In genomic region chr1:53069265-53069662, GRCh38 we compare ENCODE assay signal across 23 cellular contexts. TPM values are rescaled to one million over a fixed set of nuclear protein-coding genes. Genes with fewer than 3 reads are reported as not detected.
DNase-seq lines count a peak whose midpoint lies in the region; ATAC-seq and TF ChIP-seq lines count a peak whose summit lies in the region.
"Had no signal": no experiment of that assay in that cellular context is flagged by ENCODE, and none has a peak within 500 bp of the region (broad histone marks: within the 10 kb centered on the region; RNA-seq: fewer than 3 reads in every experiment).

No MANE protein-coding gene starts in this region.

- peak; percentile 18 for DNase-seq in activated naive CD4-positive, alpha-beta T cell treated with anti-CD3 and anti-CD28 coated beads, Interleukin-2, amount 10 ng/mL, durations not matched to agents 7 days and 5 days
- DNase-seq in activated naive CD4-positive, alpha-beta T cell treated with Interleukin-2 at 50 U/mL for 16 hours = no peak
- peak; percentile 4 for DNase-seq in activated B cell treated with CpG ODN at 0.5 μM for 24 hours
- peak; percentile 7 for DNase-seq in left ventricle myocardium superior
- no peak for DNase-seq in stimulated activated effector memory CD8-positive, alpha-beta T cell treated with anti-CD3 and anti-CD28 coated beads, Interleukin-12 subunit alpha, Interleukin-12 subunit beta, amount 100 ng/mL, for 72 hours (ENCODE audit: low spot score in 2 of 2)
- DNase-seq in SW480 (ENCODE audit: low spot score) = no peak
- DNase-seq: activated CD4-positive, alpha-beta T cell treated with anti-CD3 and anti-CD28 coated beads for 36 hours; activated CD8-positive, alpha-beta T cell treated with anti-CD3 and anti-CD28 coated beads for 36 hours; anterior cingulate cortex; DMS153; IMR-90; MV-4-11; NCI-H146; NCI-H226; SHP77 treated with DMSO at 0.1 percent for 48 hours; stimulated activated CD4-positive, alpha-beta T cell treated with anti-CD3 and anti-CD28 coated beads, Interleukin-12 subunit alpha, Interleukin-12 subunit beta, amount 100 ng/mL, for 4 hours; stimulated activated CD4-positive, alpha-beta T cell treated with anti-CD3 and anti-CD28 coated beads, Interleukin-2, amount 100 ng/mL, for 48 hours; T-helper 9 cell had no signal

- no peak overlapping the region for H3K27ac Mint-ChIP-seq in activated naive CD4-positive, alpha-beta T cell treated with anti-CD3 and anti-CD28 coated beads, Interleukin-2, amount 10 ng/mL, durations not matched to agents 7 days and 5 days
- H3K27ac Mint-ChIP-seq in activated B cell treated with CpG ODN at 0.5 μM for 24 hours = no peak overlapping the region
- peak overlapping the region; percentile 39 for H3K27ac Mint-ChIP-seq in stimulated activated effector memory CD8-positive, alpha-beta T cell treated with anti-CD3 and anti-CD28 coated beads, Interleukin-12 subunit alpha, Interleukin-12 subunit beta, amount 100 ng/mL, for 72 hours
- H3K27ac Mint-ChIP-seq: activated CD4-positive, alpha-beta T cell treated with anti-CD3 and anti-CD28 coated beads for 36 hours; activated CD8-positive, alpha-beta T cell treated with anti-CD3 and anti-CD28 coated beads for 36 hours; activated naive CD4-positive, alpha-beta T cell treated with anti-CD3 and anti-CD28 coated beads, Interleukin-2, amount 50 U/mL, for 72 hours; mesothelial cell of epicardium; progenitor cell of endocrine pancreas had no signal

- POLR2A ChIA-PET in activated B cell treated with CpG ODN at 0.5 μM for 24 hours (lab: Charles Lee) = no interaction called here

- peaks cover 18% of the 10 kb centered on the region for H3K27me3 Mint-ChIP-seq in activated naive CD4-positive, alpha-beta T cell treated with anti-CD3 and anti-CD28 coated beads, Interleukin-2, amount 10 ng/mL, durations not matched to agents 7 days and 5 days
- H3K27me3 Mint-ChIP-seq in activated B cell treated with CpG ODN at 0.5 μM for 24 hours = peaks cover 8% of the 10 kb centered on the region

- intact Hi-C loops in activated B cell treated with CpG ODN at 0.5 μM for 24 hours (cut with micrococcal nuclease) = no loop called here
- intact Hi-C loops in left ventricle myocardium superior (cut with micrococcal nuclease) = no loop called here

- H3K4me1 Mint-ChIP-seq in activated naive CD4-positive, alpha-beta T cell treated with anti-CD3 and anti-CD28 coated beads, Interleukin-2, amount 10 ng/mL, durations not matched to agents 7 days and 5 days = no peaks in the 10 kb centered on the region
- H3K4me1 Mint-ChIP-seq in activated B cell treated with CpG ODN at 0.5 μM for 24 hours = no peaks in the 10 kb centered on the region
- H3K4me1 Mint-ChIP-seq in stimulated activated effector memory CD8-positive, alpha-beta T cell treated with anti-CD3 and anti-CD28 coated beads, Interleukin-12 subunit alpha, Interleukin-12 subunit beta, amount 100 ng/mL, for 72 hours = no peaks in the 10 kb centered on the region
- H3K4me1 Mint-ChIP-seq: activated CD4-positive, alpha-beta T cell treated with anti-CD3 and anti-CD28 coated beads for 36 hours; mesothelial cell of epicardium had no signal

- CTCF ChIA-PET in activated naive CD4-positive, alpha-beta T cell treated with anti-CD3 and anti-CD28 coated beads, Interleukin-2, amount 10 ng/mL, durations not matched to agents 7 days and 5 days (lab: Charles Lee) = no interaction called here
- CTCF ChIA-PET in activated B cell treated with CpG ODN at 0.5 μM for 24 hours (lab: Charles Lee) = no interaction called here

- ATAC-seq in activated B cell treated with CpG ODN at 0.5 μM for 24 hours (ENCODE audit: low read depth) (no peak), left ventricle myocardium superior (no peak), HG02678 (IDR thresholded peaks at IDR 0.05; ENCODE audit: unreplicated experiment) (no peak)
- no peak for ATAC-seq in stimulated activated effector memory CD8-positive, alpha-beta T cell treated with anti-CD3 and anti-CD28 coated beads, Interleukin-12 subunit alpha, Interleukin-12 subunit beta, amount 100 ng/mL, for 72 hours
- ATAC-seq: activated CD4-positive, alpha-beta T cell treated with anti-CD3 and anti-CD28 coated beads for 36 hours; activated CD8-positive, alpha-beta T cell treated with anti-CD3 and anti-CD28 coated beads for 36 hours; activated naive CD4-positive, alpha-beta T cell treated with anti-CD3 and anti-CD28 coated beads, Interleukin-2, amount 50 U/mL, for 72 hours; right lobe of liver had no signal

- no peaks in the 10 kb centered on the region for H3K36me3 Mint-ChIP-seq in activated naive CD4-positive, alpha-beta T cell treated with anti-CD3 and anti-CD28 coated beads, Interleukin-2, amount 10 ng/mL, durations not matched to agents 7 days and 5 days
- H3K36me3 Mint-ChIP-seq in activated B cell treated with CpG ODN at 0.5 μM for 24 hours (ENCODE audit: low read depth) = no peaks in the 10 kb centered on the region
- no peaks in the 10 kb centered on the region for H3K36me3 Mint-ChIP-seq in stimulated activated effector memory CD8-positive, alpha-beta T cell treated with anti-CD3 and anti-CD28 coated beads, Interleukin-12 subunit alpha, Interleukin-12 subunit beta, amount 100 ng/mL, for 72 hours
- H3K36me3 Mint-ChIP-seq: activated naive CD4-positive, alpha-beta T cell treated with anti-CD3 and anti-CD28 coated beads, Interleukin-2, amount 50 U/mL, for 72 hours; mesothelial cell of epicardium had no signal

- TF ChIP-seq CTCF in activated B cell treated with CpG ODN at 0.5 μM for 24 hours (IDR thresholded peaks at IDR 0.05) = no peak

- no peaks in the 10 kb centered on the region for H3K9me3 Mint-ChIP-seq in activated naive CD4-positive, alpha-beta T cell treated with anti-CD3 and anti-CD28 coated beads, Interleukin-2, amount 10 ng/mL, durations not matched to agents 7 days and 5 days
- no peaks in the 10 kb centered on the region for H3K9me3 Mint-ChIP-seq in activated B cell treated with CpG ODN at 0.5 μM for 24 hours
- no peaks in the 10 kb centered on the region for H3K9me3 Mint-ChIP-seq in stimulated activated effector memory CD8-positive, alpha-beta T cell treated with anti-CD3 and anti-CD28 coated beads, Interleukin-12 subunit alpha, Interleukin-12 subunit beta, amount 100 ng/mL, for 72 hours
- H3K9me3 Mint-ChIP-seq: activated CD8-positive, alpha-beta T cell treated with anti-CD3 and anti-CD28 coated beads for 36 hours; activated naive CD4-positive, alpha-beta T cell treated with anti-CD3 and anti-CD28 coated beads, Interleukin-2, amount 50 U/mL, for 72 hours; mesothelial cell of epicardium had no signal

- no peak overlapping the region for H3K4me3 Mint-ChIP-seq in activated naive CD4-positive, alpha-beta T cell treated with anti-CD3 and anti-CD28 coated beads, Interleukin-2, amount 10 ng/mL, durations not matched to agents 7 days and 5 days
- no peak overlapping the region for H3K4me3 Mint-ChIP-seq in activated B cell treated with CpG ODN at 0.5 μM for 24 hours
- no peak overlapping the region for H3K4me3 Mint-ChIP-seq in stimulated activated effector memory CD8-positive, alpha-beta T cell treated with anti-CD3 and anti-CD28 coated beads, Interleukin-12 subunit alpha, Interleukin-12 subunit beta, amount 100 ng/mL, for 72 hours
- H3K4me3 Mint-ChIP-seq: activated CD4-positive, alpha-beta T cell treated with anti-CD3 and anti-CD28 coated beads for 36 hours; activated CD8-positive, alpha-beta T cell treated with anti-CD3 and anti-CD28 coated beads for 36 hours; mesothelial cell of epicardium had no signal

RNA-seq across cellular contexts. Expression of gene PODN, which starts 7.3 kb away (rescaled TPM):
- total RNA-seq in activated B cell treated with CpG ODN at 0.5 μM for 24 hours = not detected in 2 replicates
- 19.4 TPM for total RNA-seq in left ventricle myocardium superior
- total RNA-seq: activated CD4-positive, alpha-beta T cell treated with anti-CD3 and anti-CD28 coated beads for 36 hours; activated CD8-positive, alpha-beta T cell treated with anti-CD3 and anti-CD28 coated beads for 36 hours; activated naive CD4-positive, alpha-beta T cell treated with anti-CD3 and anti-CD28 coated beads, Interleukin-2, amount 50 U/mL, for 72 hours had no signal

Comparison
In these comparisons a context has a peak if more than half of its experiments do, and no peak if none do; other contexts are left out.
1. DNase-seq: peak in activated naive CD4-positive, alpha-beta T cell treated with anti-CD3 and anti-CD28 coated beads, Interleukin-2, amount 10 ng/mL, durations not matched to agents 7 days and 5 days (single experiment), activated B cell treated with CpG ODN at 0.5 μM for 24 hours (single experiment) and left ventricle myocardium superior (single experiment); none in activated naive CD4-positive, alpha-beta T cell treated with Interleukin-2 at 50 U/mL for 16 hours (single experiment), stimulated activated effector memory CD8-positive, alpha-beta T cell treated with anti-CD3 and anti-CD28 coated beads, Interleukin-12 subunit alpha, Interleukin-12 subunit beta, amount 100 ng/mL, for 72 hours (0 of 2) and SW480 (single experiment).
2. RNA of gene PODN, which starts 7.3 kb away (total RNA-seq): 19.4 TPM in left ventricle myocardium superior (single experiment); not detected in activated B cell treated with CpG ODN at 0.5 μM for 24 hours; every median in the first group is over 10 times any median in the second.